ENCODE assay signal across 8 cellular contexts in genomic region chr20:6007529-6008103, GRCh38. TPM values are rescaled to one million over a fixed set of nuclear protein-coding genes. Genes with fewer than 3 reads are reported as not detected.
DNase-seq lines count a peak whose midpoint lies in the region; ATAC-seq and TF ChIP-seq lines count a peak whose summit lies in the region.

No MANE protein-coding gene starts in this region.

- CTCF ChIA-PET in activated CD4-positive, alpha-beta T cell treated with anti-CD3 and anti-CD28 coated beads, Interleukin-2, amount 10 ng/mL, durations not matched to agents 7 days and 5 days (lab: Charles Lee): interaction anchor here (0.6 to 1.4 kb wide), 4 partner anchors 11 to 478 kb away, joined by 3 to 4 read pairs (median 4); no protein-coding TSS in a partner anchor

- no peaks in the 10 kb centered on the region for H3K9me3 ChIP-seq in thyroid gland

- H3K4me3 ChIP-seq in thyroid gland (replicated peaks in 1 of 3): no peak overlapping the region

- POLR2A ChIA-PET in activated CD4-positive, alpha-beta T cell treated with anti-CD3 and anti-CD28 coated beads, Interleukin-2, amount 10 ng/mL, durations not matched to agents 7 days and 5 days (lab: Charles Lee): interaction anchor here (0.7 kb wide), 1 partner anchor 465 kb away, joined by 4 read pairs; no protein-coding TSS in a partner anchor

- TF ChIP-seq CTCF in thyroid gland (IDR thresholded peaks at IDR 0.05): no peak

- H3K36me3 Mint-ChIP-seq in activated CD4-positive, alpha-beta T cell treated with anti-CD3 and anti-CD28 coated beads, Interleukin-2, amount 10 ng/mL, durations not matched to agents 7 days and 5 days (ENCODE audit: low read depth): peaks cover 21% of the 10 kb centered on the region
- peaks cover 29% of the 10 kb centered on the region for H3K36me3 Mint-ChIP-seq in activated naive CD8-positive, alpha-beta T cell treated with anti-CD3 and anti-CD28 coated beads, Interleukin-2, amount 50 U/mL, for 24 hours (ENCODE audit: low read depth)

- peak overlapping the region; percentile 98 for H3K4me3 Mint-ChIP-seq in activated CD4-positive, alpha-beta T cell treated with anti-CD3 and anti-CD28 coated beads, Interleukin-2, amount 10 ng/mL, durations not matched to agents 7 days and 5 days
- H3K4me3 Mint-ChIP-seq in activated naive CD8-positive, alpha-beta T cell treated with anti-CD3 and anti-CD28 coated beads, Interleukin-2, amount 50 U/mL, for 24 hours: peak overlapping the region; percentile 95

- H3K27me3 Mint-ChIP-seq in activated CD4-positive, alpha-beta T cell treated with anti-CD3 and anti-CD28 coated beads, Interleukin-2, amount 10 ng/mL, durations not matched to agents 7 days and 5 days: no peaks in the 10 kb centered on the region
- H3K27me3 Mint-ChIP-seq in activated naive CD8-positive, alpha-beta T cell treated with anti-CD3 and anti-CD28 coated beads, Interleukin-2, amount 50 U/mL, for 24 hours: no peaks in the 10 kb centered on the region

- no peak for DNase-seq in activated CD4-positive, alpha-beta T cell treated with anti-CD3 and anti-CD28 coated beads, Interleukin-2, amount 10 ng/mL, durations not matched to agents 7 days and 5 days
- no peak for DNase-seq in activated CD4-positive, alpha-beta T cell treated with anti-CD3 and anti-CD28 coated beads, Interleukin-2, amount 50 U/mL, for 48 hours
- no peak for DNase-seq in activated naive CD8-positive, alpha-beta T cell treated with anti-CD3 and anti-CD28 coated beads, Interleukin-2, amount 50 U/mL, for 24 hours
- DNase-seq in left lobe of liver (ENCODE audit: low spot score) (no peak), thyroid gland (no peak), NCI-H187 treated with DMSO at 0.1 percent for 48 hours (lab: John Stamatoyannopoulos, UW) (no peak)
- no peak for DNase-seq in NK-92 treated with Interleukin-12 subunit alpha and Interleukin-12 subunit beta, amount 100 ng/mL, for 24 hours (lab: John Stamatoyannopoulos, UW)

- H3K9me3 Mint-ChIP-seq in activated CD4-positive, alpha-beta T cell treated with anti-CD3 and anti-CD28 coated beads, Interleukin-2, amount 10 ng/mL, durations not matched to agents 7 days and 5 days: no peaks in the 10 kb centered on the region
- H3K9me3 Mint-ChIP-seq in activated naive CD8-positive, alpha-beta T cell treated with anti-CD3 and anti-CD28 coated beads, Interleukin-2, amount 50 U/mL, for 24 hours: no peaks in the 10 kb centered on the region

- H3K4me1 Mint-ChIP-seq in activated CD4-positive, alpha-beta T cell treated with anti-CD3 and anti-CD28 coated beads, Interleukin-2, amount 10 ng/mL, durations not matched to agents 7 days and 5 days: peaks cover 35% of the 10 kb centered on the region
- peaks cover 31% of the 10 kb centered on the region for H3K4me1 Mint-ChIP-seq in activated naive CD8-positive, alpha-beta T cell treated with anti-CD3 and anti-CD28 coated beads, Interleukin-2, amount 50 U/mL, for 24 hours

- ATAC-seq in activated naive CD8-positive, alpha-beta T cell treated with anti-CD3 and anti-CD28 coated beads, Interleukin-2, amount 50 U/mL, for 24 hours: no peak
- ATAC-seq in left lobe of liver (peak; percentile 55), HG02610 (IDR thresholded peaks at IDR 0.05; ENCODE audit: unreplicated experiment) (no peak)

- no peak overlapping the region for H3K27ac Mint-ChIP-seq in activated CD4-positive, alpha-beta T cell treated with anti-CD3 and anti-CD28 coated beads, Interleukin-2, amount 10 ng/mL, durations not matched to agents 7 days and 5 days
- peak overlapping the region; percentile 90 for H3K27ac Mint-ChIP-seq in activated naive CD8-positive, alpha-beta T cell treated with anti-CD3 and anti-CD28 coated beads, Interleukin-2, amount 50 U/mL, for 24 hours

- 51 to 67% methylated on average over 3 of the region's 3 CpGs for WGBS in thyroid gland, 2 donors

- no peaks in the 10 kb centered on the region for H3K27me3 ChIP-seq in thyroid gland

- peaks cover 19 to 21% of the 10 kb centered on the region in 2 donors for H3K4me1 ChIP-seq in thyroid gland

- H3K36me3 ChIP-seq in thyroid gland: peaks cover 7 to 15% of the 10 kb centered on the region in 2 donors

- no peak for TF ChIP-seq POLR2A in thyroid gland (IDR thresholded peaks at IDR 0.05)

- intact Hi-C loops in thyroid gland (cut with DNase I): no loop called here

- peak overlapping the region in 2 of 3 donors; percentile 14 to 45 for H3K27ac ChIP-seq in thyroid gland

RNA-seq across cellular contexts. Expression of gene CRLS1, which starts 1.7 kb away (rescaled TPM):
- 10 to 100 TPM; 30.0 to 30.3 TPM for total RNA-seq in activated CD4-positive, alpha-beta T cell treated with anti-CD3 and anti-CD28 coated beads, Interleukin-2, amount 10 ng/mL, durations not matched to agents 7 days and 5 days
- total RNA-seq in left lobe of liver (67.6 TPM), thyroid gland (10 to 100 TPM; 45.6 to 57.3 (median 52.0) TPM)

RNA-seq across cellular contexts. Expression of gene LRRN4, which starts 46.2 kb away (rescaled TPM):
- not detected for total RNA-seq in activated CD4-positive, alpha-beta T cell treated with anti-CD3 and anti-CD28 coated beads, Interleukin-2, amount 10 ng/mL, durations not matched to agents 7 days and 5 days
- 0.40 TPM for total RNA-seq in left lobe of liver
- not detected for total RNA-seq in thyroid gland

RNA-seq across cellular contexts. Expression of gene MCM8, which starts 57.2 kb away (rescaled TPM):
- total RNA-seq in activated CD4-positive, alpha-beta T cell treated with anti-CD3 and anti-CD28 coated beads, Interleukin-2, amount 10 ng/mL, durations not matched to agents 7 days and 5 days: 10 to 100 TPM; 32.1 to 32.4 TPM
- total RNA-seq in left lobe of liver (1.4 TPM), thyroid gland (1 to 10 TPM; 3.9 to 5.2 (median 4.5) TPM)

RNA-seq across cellular contexts. Expression of gene TRMT6, which starts 57.3 kb away (rescaled TPM):
- 10 to 100 TPM; 15.1 to 17.8 TPM for total RNA-seq in activated CD4-positive, alpha-beta T cell treated with anti-CD3 and anti-CD28 coated beads, Interleukin-2, amount 10 ng/mL, durations not matched to agents 7 days and 5 days
- total RNA-seq in left lobe of liver (2.7 TPM), thyroid gland (1 to 10 TPM; 6.6 to 9.0 (median 8.8) TPM)

Comparison
In these comparisons a context has a peak if more than half of its experiments do, and no peak if none do; other contexts are left out.
1. RNA of gene MCM8, which starts 57.2 kb away (total RNA-seq): 32.1 to 32.4 TPM in activated CD4-positive, alpha-beta T cell treated with anti-CD3 and anti-CD28 coated beads, Interleukin-2, amount 10 ng/mL, durations not matched to agents 7 days and 5 days; 3.9 to 5.2 TPM in thyroid gland and 1.4 TPM in left lobe of liver (single experiment); every median in the first group is over 4 times any median in the second.